In genomic region chr2:42360890-42361727, GRCh38 we compare ENCODE assay signal across 1 cellular context.
TF ChIP-seq lines count a peak whose summit lies in the region.

Gene COX7A2L, minus strand, starts transcription at chr2:42361217. Its CDS starts 56 bp downstream, at chr2:42361161.

TF ChIP-seq in HepG2, 621 proteins besides CTCF, POLR2A, EP300 and RAD21 (continued from another document and continues in another):
- TF ChIP-seq ARID5B (CRISPR knock-in tag; IDR thresholded peaks at IDR 0.05) = peak; percentile 18
- no peak for TF ChIP-seq ZBTB3 (CRISPR knock-in tag; IDR thresholded peaks at IDR 0.05; ENCODE audit: borderline replicate concordance, low read depth)
- peak; percentile 18 for TF ChIP-seq ZNF781 (CRISPR knock-in tag; IDR thresholded peaks at IDR 0.05; ENCODE audit: borderline replicate concordance, not compliant biosample characterization)
- TF ChIP-seq PBX3 (CRISPR knock-in tag; IDR thresholded peaks at IDR 0.05; ENCODE audit: borderline replicate concordance) = peak; percentile 52; the same call in 1 of the 2 replicates
- no peak for TF ChIP-seq ZMYM3 (CRISPR knock-in tag; IDR thresholded peaks at IDR 0.05)
- peak; percentile 67; the same call in 1 of the 2 replicates for TF ChIP-seq TFDP1 (CRISPR knock-in tag; IDR thresholded peaks at IDR 0.05; ENCODE audit: borderline replicate concordance)
- peak; percentile 41; the same call in 1 of the 2 replicates for TF ChIP-seq ZNF563 (CRISPR knock-in tag; IDR thresholded peaks at IDR 0.05)
- peak; percentile 94; the same call in 1 of the 2 replicates for TF ChIP-seq ZNF44 (CRISPR knock-in tag; IDR thresholded peaks at IDR 0.05)
- peak; percentile 92 for TF ChIP-seq AGO2 (optimal IDR thresholded peaks at IDR 0.05; ENCODE audit: low read depth, low read length)
- TF ChIP-seq ZNF574 (CRISPR knock-in tag; IDR thresholded peaks at IDR 0.05) = peak; percentile 80
- no peak for TF ChIP-seq SNAPC5 (CRISPR knock-in tag; IDR thresholded peaks at IDR 0.05; ENCODE audit: borderline replicate concordance)
- TF ChIP-seq MAFK (conservative IDR thresholded peaks at IDR 0.05 in 1 of 2, IDR thresholded peaks at IDR 0.05 in 1 of 2; ENCODE audit: low read length in 2 of 2) = peak in 1 of 2 experiments; percentile 11; a peak in 1 of 4 replicates
- peak; percentile 87 for TF ChIP-seq TFAP4 (IDR thresholded peaks at IDR 0.05; ENCODE audit: borderline replicate concordance, low read depth)
- TF ChIP-seq NR3C1 (CRISPR knock-in tag; IDR thresholded peaks at IDR 0.05) = no peak
- TF ChIP-seq ARHGAP35 (CRISPR knock-in tag; IDR thresholded peaks at IDR 0.05; ENCODE audit: borderline replicate concordance) = no peak
- peak; percentile 59; the same call in 1 of the 2 replicates for TF ChIP-seq GFI1 (CRISPR knock-in tag; IDR thresholded peaks at IDR 0.05; ENCODE audit: borderline replicate concordance)
- no peak for TF ChIP-seq MBD4 (IDR thresholded peaks at IDR 0.05; ENCODE audit: borderline replicate concordance, low read length)
- TF ChIP-seq RBFOX2 (IDR thresholded peaks at IDR 0.05; ENCODE audit: low read depth, low read length) = peak; percentile 80
- TF ChIP-seq TFDP2 (CRISPR knock-in tag; IDR thresholded peaks at IDR 0.05) = no peak; the same call in 1 of the 2 replicates
- TF ChIP-seq ZNF414 (CRISPR knock-in tag; IDR thresholded peaks at IDR 0.05) = no peak
- TF ChIP-seq KAT2B (IDR thresholded peaks at IDR 0.05; ENCODE audit: borderline replicate concordance, low read depth, low read length) = no peak
- no peak for TF ChIP-seq DNMT1 (CRISPR knock-in tag; IDR thresholded peaks at IDR 0.05)
- peak; percentile 97 for TF ChIP-seq ZNF607 (CRISPR knock-in tag; IDR thresholded peaks at IDR 0.05; ENCODE audit: borderline replicate concordance)
- 0 out of 2 replicates have a peak, but pooled peaks have one; percentile 29 for TF ChIP-seq HNF4A (CRISPR knock-in tag; IDR thresholded peaks at IDR 0.05)
- no peak for TF ChIP-seq ZNF577 (CRISPR knock-in tag; IDR thresholded peaks at IDR 0.05; ENCODE audit: borderline replicate concordance, low read depth)
- TF ChIP-seq ZNF24 (IDR thresholded peaks at IDR 0.05) = 0 out of 2 replicates have a peak, but pooled peaks have one; percentile 25
- peak; percentile 84; the same call in 1 of the 2 replicates for TF ChIP-seq GABPB1 (CRISPR knock-in tag; IDR thresholded peaks at IDR 0.05)
- no peak for TF ChIP-seq ZNF296 (CRISPR knock-in tag; conservative IDR thresholded peaks at IDR 0.05)
- no peak; the same call in 1 of the 2 replicates for TF ChIP-seq SAFB2 (CRISPR knock-in tag; IDR thresholded peaks at IDR 0.05; ENCODE audit: borderline replicate concordance, low read depth)
- no peak for TF ChIP-seq ZNF460 (CRISPR knock-in tag; IDR thresholded peaks at IDR 0.05; ENCODE audit: borderline replicate concordance)
- no peak for TF ChIP-seq AFF4 (CRISPR knock-in tag; IDR thresholded peaks at IDR 0.05)
- peak; percentile 92 for TF ChIP-seq KDM5A (IDR thresholded peaks at IDR 0.05; ENCODE audit: borderline replicate concordance, low read length)
- no peak for TF ChIP-seq GLMP (CRISPR knock-in tag; IDR thresholded peaks at IDR 0.05; ENCODE audit: borderline replicate concordance)
- peak; percentile 14; the same call in 1 of the 2 replicates for TF ChIP-seq ZNF792 (CRISPR knock-in tag; IDR thresholded peaks at IDR 0.05)
- TF ChIP-seq ZMAT3 (CRISPR knock-in tag; conservative IDR thresholded peaks at IDR 0.05) = peak; percentile 28; the same call in 1 of the 2 replicates
- TF ChIP-seq RFX5 (IDR thresholded peaks at IDR 0.05; ENCODE audit: low read depth, low read length) = no peak; the same call in none of the 2 replicates
- peak; percentile 85; the same call in 1 of the 2 replicates for TF ChIP-seq ZNF768 (CRISPR knock-in tag; IDR thresholded peaks at IDR 0.05)
- TF ChIP-seq KLF9 (CRISPR knock-in tag; IDR thresholded peaks at IDR 0.05; ENCODE audit: low read depth) = peak; percentile 85; the same call in 1 of the 2 replicates
- no peak for TF ChIP-seq ZBTB10 (CRISPR knock-in tag; IDR thresholded peaks at IDR 0.05; ENCODE audit: borderline replicate concordance)
